23 cellular contexts compared by ENCODE assay signal in the genomic region with DNA sequence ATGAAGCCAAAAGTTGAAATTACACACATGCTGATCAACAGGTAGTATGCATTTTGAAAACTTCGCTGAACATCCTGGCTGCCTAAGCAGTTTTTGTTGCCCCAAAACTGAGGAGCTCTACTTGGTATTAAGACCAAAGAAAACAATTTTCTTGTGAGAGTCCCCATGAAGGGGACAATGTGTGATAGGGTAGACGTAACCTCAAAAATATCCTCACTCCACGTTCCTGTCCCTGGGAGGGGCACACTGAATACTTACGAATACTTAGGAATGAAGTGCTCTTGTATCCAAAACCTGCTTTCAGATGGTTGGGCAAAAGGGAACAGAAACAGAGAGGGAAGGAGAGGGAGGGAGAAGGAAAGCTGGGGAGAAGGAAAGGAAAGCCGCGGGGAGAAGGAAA. TPM values are rescaled to one million over a fixed set of nuclear protein-coding genes. Genes with fewer than 3 reads are reported as not detected.
DNase-seq lines count a peak whose midpoint lies in the region; FAIRE-seq lines count a peak whose summit lies in the region.
"Had no signal": no experiment of that assay in that cellular context is flagged by ENCODE, and none has a peak within 500 bp of the region (broad histone marks: within the 10 kb centered on the region; RNA-seq: fewer than 3 reads in every experiment).

No MANE protein-coding gene starts in this region.

- H3K14ac ChIP-seq in trophoblast cell (ENCODE audit: low read length), result no peak overlapping the region

- no peak overlapping the region for H2BK5ac ChIP-seq in trophoblast cell (ENCODE audit: low read depth, low read length, poor library complexity)

- no peak overlapping the region for H3K18ac ChIP-seq in trophoblast cell (ENCODE audit: low read length)

- peak overlapping the region; percentile 69 for H3K4me3 Mint-ChIP-seq in activated CD4-positive, alpha-beta T cell treated with anti-CD3 and anti-CD28 coated beads, Interleukin-2, amount 10 ng/mL, durations not matched to agents 24 days and 14 days
- no peak overlapping the region for H3K4me3 Mint-ChIP-seq in activated naive CD8-positive, alpha-beta T cell treated with anti-CD3 and anti-CD28 coated beads for 36 hours

- no peaks in the 10 kb centered on the region for H3K27me3 ChIP-seq in trophoblast cell (ENCODE audit: insufficient read depth, low read length)
- H3K27me3 ChIP-seq: BE2C, cardiac muscle cell, MG63, tibial artery had no signal

- peaks cover 9% of the 10 kb centered on the region for H3K79me2 ChIP-seq in trophoblast cell (ENCODE audit: control insufficient read depth, insufficient read depth, low read length, poor library complexity)

- H3K27ac ChIP-seq in trophoblast cell (ENCODE audit: low read depth, low read length) (no peak overlapping the region), substantia nigra (ENCODE audit: low read depth, low read length, poor library complexity, severe bottlenecking) (no peak overlapping the region)
- H3K27ac ChIP-seq: cardiac muscle cell, SK-N-MC, skin epidermis, tibial artery had no signal

- peaks cover 27% of the 10 kb centered on the region for H3K36me3 Mint-ChIP-seq in activated CD4-positive, alpha-beta T cell treated with anti-CD3 and anti-CD28 coated beads, Interleukin-2, amount 10 ng/mL, durations not matched to agents 24 days and 14 days (ENCODE audit: low read depth)
- peaks cover 51% of the 10 kb centered on the region for H3K36me3 Mint-ChIP-seq in activated naive CD8-positive, alpha-beta T cell treated with anti-CD3 and anti-CD28 coated beads for 36 hours
- H3K36me3 Mint-ChIP-seq: IgD-negative memory B cell had no signal

- H3K9ac ChIP-seq in trophoblast cell (ENCODE audit: low read length), result no peak overlapping the region

- H3K9me3 Mint-ChIP-seq in activated CD4-positive, alpha-beta T cell treated with anti-CD3 and anti-CD28 coated beads, Interleukin-2, amount 10 ng/mL, durations not matched to agents 24 days and 14 days, result no peaks in the 10 kb centered on the region
- peaks cover 2% of the 10 kb centered on the region for H3K9me3 Mint-ChIP-seq in activated naive CD8-positive, alpha-beta T cell treated with anti-CD3 and anti-CD28 coated beads for 36 hours
- H3K9me3 Mint-ChIP-seq: IgD-negative memory B cell; T-helper 2 cell treated with Interferon-gamma antibody and Interleukin-4, amounts not matched to agents 5 μg/mL and 100 μg/mL, for 36 hours had no signal

- H3K79me1 ChIP-seq in trophoblast cell (ENCODE audit: low read length), result peaks cover 1% of the 10 kb centered on the region

- no peak for DNase-seq in activated CD4-positive, alpha-beta T cell treated with anti-CD3 and anti-CD28 coated beads, Interleukin-2, amount 10 ng/mL, durations not matched to agents 24 days and 14 days
- DNase-seq in activated CD4-positive, alpha-beta T cell treated with anti-CD3 and anti-CD28 coated beads, Interleukin-2, amount 50 U/mL, for 48 hours, result no peak
- DNase-seq in GM19239 (ENCODE audit: insufficient read length, low spot score) (no peak), trophoblast cell (peak in 1 of 2 donors; percentile 8), amygdala (lab: John Stamatoyannopoulos, UW) (no peak), substantia nigra (lab: John Stamatoyannopoulos, UW) (no peak), midbrain (lab: John Stamatoyannopoulos, UW) (no peak)
- no peak for DNase-seq in activated naive CD8-positive, alpha-beta T cell treated with anti-CD3 and anti-CD28 coated beads for 36 hours
- DNase-seq: anterior cingulate cortex, BE2C, dermis blood vessel endothelial cell, DND-41, mesenchymal stem cell, MG63, NCI-H146, NCI-H524, tibial artery had no signal

- intact Hi-C loops in activated CD4-positive, alpha-beta T cell treated with anti-CD3 and anti-CD28 coated beads, Interleukin-2, amount 10 ng/mL, durations not matched to agents 24 days and 14 days (cut with micrococcal nuclease), result loop anchor here (1.0 to 5.0 kb wide), 6 partner anchors 17 to 851 kb away; no protein-coding TSS in a partner anchor

- no CpG with 5 or more reads among the region's 6 CpGs for WGBS in trophoblast cell (ENCODE audit: extremely low coverage, insufficient coverage, insufficient read length)

- FAIRE-seq in GM19239 (lab: Jason Lieb, UNC), result peak; percentile 64
- FAIRE-seq: H54 had no signal

- H2AFZ ChIP-seq in trophoblast cell (ENCODE audit: insufficient read depth, low read length, poor library complexity), result no peak overlapping the region

- peaks cover 0 to 3% of the 10 kb centered on the region in 2 experiments for H3K4me1 ChIP-seq in trophoblast cell (ENCODE audit: control insufficient read depth in 1 of 2, insufficient read depth in 2 of 2, low read length in 2 of 2)

- H4K8ac ChIP-seq in trophoblast cell (ENCODE audit: low read depth, low read length), result no peak overlapping the region

- H2BK120ac ChIP-seq in trophoblast cell (ENCODE audit: insufficient read depth, low read length, poor library complexity), result no peak overlapping the region

- H3K9me3 ChIP-seq in trophoblast cell (ENCODE audit: insufficient read depth, low read depth, low read length), result no peaks in the 10 kb centered on the region
- H3K9me3 ChIP-seq: BE2C, MG63, tibial artery had no signal

- no peak overlapping the region for H4K91ac ChIP-seq in trophoblast cell (ENCODE audit: low read depth, low read length)

- peak overlapping the region; percentile 27 for H3K4ac ChIP-seq in trophoblast cell (ENCODE audit: low read depth, low read length)

- H3K27me3 Mint-ChIP-seq in activated CD4-positive, alpha-beta T cell treated with anti-CD3 and anti-CD28 coated beads, Interleukin-2, amount 10 ng/mL, durations not matched to agents 24 days and 14 days, result no peaks in the 10 kb centered on the region
- H3K27me3 Mint-ChIP-seq in activated naive CD8-positive, alpha-beta T cell treated with anti-CD3 and anti-CD28 coated beads for 36 hours, result no peaks in the 10 kb centered on the region
- H3K27me3 Mint-ChIP-seq: IgD-negative memory B cell had no signal

- no peak overlapping the region for H2BK12ac ChIP-seq in trophoblast cell (ENCODE audit: low read length)

- no peak overlapping the region for H4K12ac ChIP-seq in trophoblast cell (ENCODE audit: low read depth, low read length)

- peak overlapping the region; percentile 92 for H3K27ac Mint-ChIP-seq in activated CD4-positive, alpha-beta T cell treated with anti-CD3 and anti-CD28 coated beads, Interleukin-2, amount 10 ng/mL, durations not matched to agents 24 days and 14 days
- H3K27ac Mint-ChIP-seq in activated naive CD8-positive, alpha-beta T cell treated with anti-CD3 and anti-CD28 coated beads for 36 hours, result peak overlapping the region; percentile 87

- H3K23ac ChIP-seq in trophoblast cell (ENCODE audit: low read length), result no peak overlapping the region

- no peak overlapping the region for H2AK5ac ChIP-seq in trophoblast cell (ENCODE audit: low read length)

- peaks cover 0 to 2% of the 10 kb centered on the region in 2 experiments for H3K36me3 ChIP-seq in trophoblast cell (ENCODE audit: control insufficient read depth in 1 of 2, insufficient read depth in 2 of 2, low read length in 2 of 2)
- H3K36me3 ChIP-seq: BE2C, cardiac muscle cell, MG63, tibial artery had no signal

- no peak overlapping the region for H3K4me3 ChIP-seq in trophoblast cell (ENCODE audit: low read depth, low read length)
- H3K4me3 ChIP-seq: cardiac muscle cell, MG63, SK-N-MC, skin epidermis, tibial artery had no signal

- peaks cover 80% of the 10 kb centered on the region for H3K4me1 Mint-ChIP-seq in activated CD4-positive, alpha-beta T cell treated with anti-CD3 and anti-CD28 coated beads, Interleukin-2, amount 10 ng/mL, durations not matched to agents 24 days and 14 days
- H3K4me1 Mint-ChIP-seq in activated naive CD8-positive, alpha-beta T cell treated with anti-CD3 and anti-CD28 coated beads for 36 hours, result peaks cover 81% of the 10 kb centered on the region

- H3K4me2 ChIP-seq in trophoblast cell (ENCODE audit: low read length), result no peak overlapping the region

RNA-seq across cellular contexts. Expression of a gene that starts 24.7 kb away (rescaled TPM):
- total RNA-seq in activated CD4-positive, alpha-beta T cell treated with anti-CD3 and anti-CD28 coated beads, Interleukin-2, amount 10 ng/mL, durations not matched to agents 24 days and 14 days, result 83.2 and 85.1 TPM in 2 replicates
- 10 to 100 TPM; 45.5 to 47.5 TPM for total RNA-seq in activated naive CD8-positive, alpha-beta T cell treated with anti-CD3 and anti-CD28 coated beads for 36 hours
- polyA plus RNA-seq in trophoblast cell (2013), result 55.8 and 56.4 TPM in 2 replicates
